Comparison of ENCODE assay signal across 8 cellular contexts in the genomic region with DNA sequence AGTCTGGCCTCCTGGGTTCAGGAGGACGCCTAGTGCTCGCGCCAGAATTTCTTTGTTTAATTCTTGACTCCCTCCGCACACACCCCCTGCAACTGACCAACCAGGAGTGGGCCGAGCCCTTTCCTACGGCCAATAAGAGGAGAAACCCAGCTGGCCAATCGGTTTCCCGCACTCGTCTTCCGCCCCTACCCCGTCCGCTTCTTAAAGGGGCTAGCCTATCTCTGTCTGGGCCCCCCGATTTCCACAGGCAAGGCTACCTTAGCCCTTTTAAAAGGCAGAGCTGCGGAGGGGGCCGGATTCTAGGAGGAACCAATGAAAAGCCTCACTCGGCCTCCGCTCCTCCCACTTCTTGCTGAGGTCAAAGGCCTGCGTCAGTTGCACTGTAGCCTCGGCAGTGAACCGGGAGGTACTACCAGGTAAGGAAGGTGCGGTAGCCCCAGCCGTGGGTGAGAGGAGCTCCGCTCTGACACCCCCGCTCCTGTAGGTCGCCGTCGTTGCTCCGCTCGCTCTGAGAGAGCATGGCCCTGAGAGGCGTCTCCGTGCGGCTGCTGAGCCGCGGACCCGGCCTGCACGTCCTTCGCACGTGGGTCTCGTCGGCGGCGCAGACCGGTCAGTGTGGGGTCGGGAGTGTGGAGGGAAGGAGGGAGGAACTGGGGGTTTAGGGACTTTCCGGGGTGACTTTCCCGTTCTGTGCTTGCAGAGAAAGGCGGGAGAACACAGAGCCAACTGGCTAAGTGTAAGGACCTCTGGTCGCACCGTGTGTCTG. TPM values are rescaled to one million over a fixed set of nuclear protein-coding genes. Genes with fewer than 3 reads are reported as not detected.
A peak's percentile ranks its signal among the peaks of the same experiment; 100 is the strongest.
DNase-seq lines count a peak whose midpoint lies in the region; ATAC-seq lines count a peak whose summit lies in the region.

GCDH (plus strand) TSS at position 374 of the 766 bp plus-strand sequence; CDS start at position 519, 145 bp downstream.

- peak within 1 kb of the TSS; percentile 57 for H3K27ac ChIP-seq in temporal lobe (ENCODE audit: low read depth, low read length)

- H3K27ac Mint-ChIP-seq in activated naive CD8-positive, alpha-beta T cell = peak within 1 kb of the TSS; percentile 95

- H3K36me3 Mint-ChIP-seq in activated naive CD8-positive, alpha-beta T cell = peaks cover 3% of the 10 kb centered on the region

- H3K4me3 ChIP-seq in GM08714 (ENCODE audit: low read length) = peak within 1 kb of the TSS; percentile 81

- H3K9me3 Mint-ChIP-seq in activated naive CD8-positive, alpha-beta T cell (ENCODE audit: low read depth) = no peaks in the 10 kb centered on the region

- DNase-seq in NCI-H1105 (lab: John Stamatoyannopoulos, UW) = peak; percentile 100
- DNase-seq in SKM-1 treated with dmso at 0.1 percent for 144 hours (lab: John Stamatoyannopoulos, UW; ENCODE audit: unreplicated experiment) = peak; percentile 100
- DNase-seq in glomerular endothelial cell (ENCODE audit: extremely low read depth, low read depth, low spot score) = peak; percentile 90
- DNase-seq in occipital lobe (lab: John Stamatoyannopoulos, UW) = peak; percentile 97

- ATAC-seq in HG02588 (IDR thresholded peaks at IDR 0.05; ENCODE audit: unreplicated experiment) = peak; percentile 86

- no peaks in the 10 kb centered on the region for H3K27me3 Mint-ChIP-seq in activated naive CD8-positive, alpha-beta T cell

- peaks cover 23% of the 10 kb centered on the region for H3K4me1 Mint-ChIP-seq in activated naive CD8-positive, alpha-beta T cell (ENCODE audit: low read depth)

- peak within 1 kb of the TSS; percentile 99 for H3K4me3 Mint-ChIP-seq in activated naive CD8-positive, alpha-beta T cell

RNA-seq across cellular contexts. Expression of gene GCDH, which starts in this region (rescaled TPM):
- total RNA-seq in glomerular endothelial cell = 17.7 and 35.7 TPM in 2 replicates
- 14.7 TPM for total RNA-seq in occipital lobe
- 16.7 TPM for total RNA-seq in temporal lobe

Comparison
In these comparisons a context has a peak if more than half of its experiments do, and no peak if none do; other contexts are left out.
1. Peak in every context shown above with its lines: DNase-seq, ATAC-seq, H3K4me3 ChIP-seq and H3K27ac ChIP-seq.